Comparison of ENCODE assay signal across 10 cellular contexts in the genomic region with DNA sequence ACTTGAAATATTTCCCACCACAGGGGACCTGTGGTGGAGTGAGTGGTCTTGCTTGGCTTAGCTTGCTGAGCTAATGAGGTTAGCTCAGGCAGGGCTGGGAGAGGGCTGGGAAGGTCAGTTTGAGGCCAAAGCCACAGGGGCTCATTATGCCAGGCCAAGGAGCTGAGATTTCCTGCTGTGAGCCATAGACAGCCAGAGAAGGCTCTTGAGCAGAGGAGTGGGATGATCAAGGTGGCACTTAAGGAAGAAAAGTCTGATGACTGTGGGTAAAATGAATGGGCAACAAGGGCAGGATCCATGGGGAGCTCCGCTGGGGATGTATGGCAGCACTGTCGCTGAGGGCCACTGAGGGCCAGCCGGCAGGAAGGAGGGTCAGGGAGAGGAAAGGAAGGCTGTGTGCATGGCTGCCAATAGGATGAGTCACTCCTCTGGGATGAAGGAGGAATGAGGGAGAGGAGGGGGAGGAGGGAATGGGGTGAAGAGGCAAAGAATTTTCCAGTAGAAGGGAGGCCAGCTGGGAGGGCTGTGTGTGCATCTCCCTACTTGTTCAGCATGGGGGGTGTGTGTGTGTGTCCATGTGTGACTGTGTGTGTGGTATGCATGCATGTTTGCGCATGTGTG. TPM values are rescaled to one million over a fixed set of nuclear protein-coding genes. Genes with fewer than 3 reads are reported as not detected.
DNase-seq lines count a peak whose midpoint lies in the region; ATAC-seq and TF ChIP-seq lines count a peak whose summit lies in the region.
"Had no signal": no experiment of that assay in that cellular context is flagged by ENCODE, and none has a peak within 500 bp of the region (broad histone marks: within the 10 kb centered on the region; RNA-seq: fewer than 3 reads in every experiment).

No MANE protein-coding gene starts in this region.

- peak overlapping the region; percentile 81 for H3K27ac Mint-ChIP-seq in type B pancreatic cell

- H3K4me3 Mint-ChIP-seq in type B pancreatic cell, result peak overlapping the region; percentile 56

- no peaks in the 10 kb centered on the region for H3K27me3 ChIP-seq in HUES48 (ENCODE audit: control insufficient read depth, insufficient read depth, low read length)

- H3K9me3 Mint-ChIP-seq in type B pancreatic cell, result peaks cover 7% of the 10 kb centered on the region

- no peaks in the 10 kb centered on the region for H3K27me3 Mint-ChIP-seq in type B pancreatic cell

- no peaks in the 10 kb centered on the region for H3K36me3 Mint-ChIP-seq in type B pancreatic cell

- TF ChIP-seq CTCF in choroid plexus epithelial cell (conservative IDR thresholded peaks at IDR 0.05; ENCODE audit: low read depth, low read length), result no peak
- TF ChIP-seq CTCF in type B pancreatic cell (conservative IDR thresholded peaks at IDR 0.05), result no peak

- peaks cover 25% of the 10 kb centered on the region for H3K4me1 Mint-ChIP-seq in type B pancreatic cell (ENCODE audit: unreplicated experiment)

- DNase-seq in choroid plexus epithelial cell (ENCODE audit: low read depth), result peak; percentile 79
- peak; percentile 39 for DNase-seq in left lobe of liver (ENCODE audit: low spot score)
- peak; percentile 62 for DNase-seq in type B pancreatic cell (ENCODE audit: extremely low spot score, unreplicated experiment)
- no peak for DNase-seq in NAMALWA (ENCODE audit: low spot score)
- DNase-seq: NCI-H2029 had no signal

- H3K9ac ChIP-seq in HUES48 (ENCODE audit: low read depth, low read length), result no peak overlapping the region

- peak overlapping the region; percentile 68 for H3K27ac ChIP-seq in HUES48 (ENCODE audit: low read depth, low read length)

- peak; percentile 70 for ATAC-seq in left lobe of liver
- no peak for ATAC-seq in GM19328 (IDR thresholded peaks at IDR 0.05; ENCODE audit: unreplicated experiment)
- no peak for ATAC-seq in HG03342 (IDR thresholded peaks at IDR 0.05; ENCODE audit: unreplicated experiment)
- no peak for ATAC-seq in HG03354 (IDR thresholded peaks at IDR 0.05; ENCODE audit: poor library complexity, severe bottlenecking, unreplicated experiment)

- no peaks in the 10 kb centered on the region for H3K36me3 ChIP-seq in HUES48 (ENCODE audit: control insufficient read depth, insufficient read depth, low read length)

- H3K9me3 ChIP-seq in HUES48 (ENCODE audit: control insufficient read depth, insufficient read depth, low read length), result no peaks in the 10 kb centered on the region

- H3K4me1 ChIP-seq in HUES48 (ENCODE audit: control insufficient read depth, insufficient read depth, low read length), result peaks cover 28% of the 10 kb centered on the region

- H3K4me3 ChIP-seq in HUES48 (ENCODE audit: low read depth, low read length) (no peak overlapping the region), choroid plexus epithelial cell (ENCODE audit: low read depth, low read length) (no peak overlapping the region)

RNA-seq across cellular contexts. Expression of a gene that starts 18.7 kb away (rescaled TPM):
- total RNA-seq in left lobe of liver (0.08 TPM), type B pancreatic cell (ENCODE audit: low replicate concordance) (4.0 and 4.9 TPM in 2 replicates)

RNA-seq across cellular contexts. Expression of a gene that starts 54.6 kb away (rescaled TPM):
- total RNA-seq in left lobe of liver (not detected), type B pancreatic cell (ENCODE audit: low replicate concordance) (not detected in 2 replicates)
- total RNA-seq: urinary bladder had no signal
